8 cellular contexts compared by ENCODE assay signal in genomic region chr11:69641681-69642548, GRCh38. TPM values are rescaled to one million over a fixed set of nuclear protein-coding genes. Genes with fewer than 3 reads are reported as not detected.
DNase-seq lines count a peak whose midpoint lies in the region; ATAC-seq and TF ChIP-seq lines count a peak whose summit lies in the region.

No MANE protein-coding gene starts in this region.

- TF ChIP-seq CTCF in KMS-11 (conservative IDR thresholded peaks at IDR 0.05; ENCODE audit: low read depth, low read length) = no peak
- TF ChIP-seq CTCF in coronary artery (IDR thresholded peaks at IDR 0.05) = no peak

- no peak for ATAC-seq in naive B cell (ENCODE audit: low read depth in 2 of 2)

- H3K4me1 Mint-ChIP-seq in naive B cell = peaks cover 27 to 33% (median 31%) of the 10 kb centered on the region in 3 donors

- H3K9ac ChIP-seq in KMS-11 = no peak overlapping the region

- no peak overlapping the region for H2AFZ ChIP-seq in ACC112 (ENCODE audit: low read length, unreplicated experiment)
- no peak overlapping the region; the same call in 1 of the 2 replicates for H2AFZ ChIP-seq in KMS-11 (ENCODE audit: low read depth)

- H3K4me1 ChIP-seq in ACC112 (ENCODE audit: control insufficient read depth, insufficient read depth, low read length, unreplicated experiment) (peaks cover 27% of the 10 kb centered on the region), KMS-11 (ENCODE audit: low read depth, poor library complexity, severe bottlenecking) (no peaks in the 10 kb centered on the region)

- H3K27me3 ChIP-seq in ACC112 (ENCODE audit: insufficient read depth, low read length) (no peaks in the 10 kb centered on the region), KMS-11 (ENCODE audit: insufficient read depth, low read depth) (peaks cover 51% of the 10 kb centered on the region)

- H3K4me3 ChIP-seq in ACC112 (ENCODE audit: low read depth, low read length) = peak overlapping the region; percentile 98
- no peak overlapping the region for H3K4me3 ChIP-seq in KMS-11 (IDR thresholded peaks at IDR 0.05; ENCODE audit: insufficient read depth, low read depth, low read length)
- peak overlapping the region; percentile 83 for H3K4me3 ChIP-seq in coronary artery

- DNase-seq in coronary artery (ENCODE audit: low spot score) (peak; percentile 77), naive B cell (no peak), HuH-7 (ENCODE audit: low spot score) (no peak), NCI-H1417 treated with DMSO at 0.1 percent for 48 hours (lab: John Stamatoyannopoulos, UW) (no peak), COLO668 (lab: John Stamatoyannopoulos, UW; ENCODE audit: unreplicated experiment) (no peak), DMS79 treated with DMSO at 0.1 percent for 48 hours (lab: John Stamatoyannopoulos, UW) (no peak)

- H3K36me3 ChIP-seq in ACC112 (ENCODE audit: insufficient read depth, low read length) = peaks cover 21% of the 10 kb centered on the region; the same call in 1 of the 2 replicates
- no peaks in the 10 kb centered on the region for H3K36me3 ChIP-seq in KMS-11 (ENCODE audit: insufficient read depth)

- peaks cover 69% of the 10 kb centered on the region for H3K79me2 ChIP-seq in ACC112 (ENCODE audit: control insufficient read depth, insufficient read depth, low read length, unreplicated experiment)
- H3K79me2 ChIP-seq in KMS-11 (ENCODE audit: insufficient read depth, low read depth) = no peaks in the 10 kb centered on the region

- H3K27ac ChIP-seq in ACC112 (ENCODE audit: low read depth, low read length) (peak overlapping the region; percentile 70), KMS-11 (no peak overlapping the region), coronary artery (peak overlapping the region; percentile 86 to 90)

- no peaks in the 10 kb centered on the region for H3K36me3 Mint-ChIP-seq in naive B cell

- H3K4me3 Mint-ChIP-seq in naive B cell = peak overlapping the region; percentile 93 to 99 (median 96)

- peak overlapping the region in 2 of 6 donors; percentile 18 to 82 for H3K27ac Mint-ChIP-seq in naive B cell

- peaks cover 27 to 29% (median 27%) of the 10 kb centered on the region in 3 donors for H3K27me3 Mint-ChIP-seq in naive B cell

- H3K9me3 Mint-ChIP-seq in naive B cell = no peaks in the 10 kb centered on the region

- no peaks in the 10 kb centered on the region for H4K20me1 ChIP-seq in KMS-11 (ENCODE audit: insufficient read depth)

- H3K4me2 ChIP-seq in KMS-11 = peak overlapping the region; percentile 76; the same call in 1 of the 2 replicates

RNA-seq across cellular contexts. Expression of gene CCND1, which starts 1.0 kb away (rescaled TPM):
- 1 to 10 TPM in 5 of 6 donors, not detected in 1; 1.6 to 7.7 (median 4.5) TPM for polyA plus RNA-seq in naive B cell (ENCODE audit: low read depth in 6 of 6)

RNA-seq across cellular contexts. Expression of gene LTO1, which starts 33.2 kb away (rescaled TPM):
- polyA plus RNA-seq in naive B cell (ENCODE audit: low read depth in 6 of 6) = 10 to 100 TPM; 15.9 to 26.9 (median 16.8) TPM
